8 cellular contexts compared by ENCODE assay signal in genomic region chr1:201895913-201896807, GRCh38. TPM values are rescaled to one million over a fixed set of nuclear protein-coding genes. Genes with fewer than 3 reads are reported as not detected.
A peak's percentile ranks its signal among the peaks of the same experiment; 100 is the strongest.
DNase-seq lines count a peak whose midpoint lies in the region; ATAC-seq, FAIRE-seq and TF ChIP-seq lines count a peak whose summit lies in the region.

No MANE protein-coding gene starts in this region.

- H3K4me2 ChIP-seq in OCI-LY3 (ENCODE audit: low read length) (peak overlapping the region; percentile 96), endothelial cell of umbilical vein (ENCODE audit: insufficient read depth, low read length) (peak overlapping the region; percentile 28)

- POLR2A ChIA-PET in endothelial cell of umbilical vein (lab: Charles Lee): interaction anchor here (0.6 to 1.8 kb wide), 5 partner anchors 8 to 78 kb away, joined by 3 to 6 read pairs (median 4); no protein-coding TSS in a partner anchor

- CTCF ChIA-PET in endothelial cell of umbilical vein (lab: Charles Lee): interaction anchor here (0.6 to 10.8 kb wide), 34 partner anchors 8 to 239 kb away, joined by 3 to 577 read pairs (median 6); partner anchors contain the start of genes IPO9, LMOD1, RNPEP and TIMM17A

- H3K4me3 ChIP-seq in OCI-LY3 (ENCODE audit: low read length) (peak overlapping the region; percentile 77), endothelial cell of umbilical vein (replicated peaks in 1 of 3; ENCODE audit: insufficient read depth in 1 of 3, low read depth in 1 of 3, low read length in 3 of 3) (no peak overlapping the region), mucosa of descending colon (no peak overlapping the region)

- ATAC-seq in GM19463 (IDR thresholded peaks at IDR 0.05; ENCODE audit: unreplicated experiment) (peak; percentile 89), mucosa of descending colon (peak; percentile 95)

- TF ChIP-seq POLR2A in endothelial cell of umbilical vein (IDR thresholded peaks at IDR 0.05; ENCODE audit: low read depth, low read length): no peak

- H3K9me1 ChIP-seq in endothelial cell of umbilical vein (replicated peaks; ENCODE audit: control insufficient read depth, extremely low read depth, insufficient read depth, low read length): no peaks in the 10 kb centered on the region

- FAIRE-seq in endothelial cell of umbilical vein (lab: Jason Lieb, UNC): peak; percentile 99

- peak in 12 of 14 donors; percentile 27 to 80 (median 64) for DNase-seq in C1 segment of cervical spinal cord (lab: John Stamatoyannopoulos, UW)
- peak in 71 of 76 experiments; percentile 15 to 88 (median 66) for DNase-seq in HUDEP-2 (lab: John Stamatoyannopoulos, UW; ENCODE audit: unreplicated experiment in 76 of 76)
- peak; percentile 22 for DNase-seq in activated CD8-positive, alpha-beta memory T cell treated with anti-CD3 and anti-CD28 coated beads, Interleukin-2, amount 50 U/mL, for 1 hour (ENCODE audit: extremely low read depth)
- DNase-seq in endothelial cell of umbilical vein (ENCODE audit: low read depth, low spot score): peak; percentile 85
- peak; percentile 82 to 93 (median 93) for DNase-seq in mucosa of descending colon
- peak; percentile 62 to 65 for DNase-seq in stimulated activated CD8-positive, alpha-beta memory T cell treated with anti-CD3 and anti-CD28 coated beads, Interleukin-2, amount 100 ng/mL, for 1 hour (ENCODE audit: low read depth in 2 of 2)

- dilution Hi-C loops in endothelial cell of umbilical vein (cut with MboI; ENCODE audit: extremely low pct_ligation_motif_present, low sequenced_read_pairs): no loop called here

- H3K4me1 ChIP-seq in OCI-LY3 (ENCODE audit: low read length) (peaks cover 5% of the 10 kb centered on the region; the same call in 1 of the 2 replicates), endothelial cell of umbilical vein (ENCODE audit: control insufficient read depth, extremely low read depth, insufficient read depth, low read length) (peaks cover 4% of the 10 kb centered on the region), mucosa of descending colon (ENCODE audit: low read depth) (no peaks in the 10 kb centered on the region)

- peak overlapping the region; percentile 49 for H3K9ac ChIP-seq in OCI-LY3 (ENCODE audit: low read length)
- no peak overlapping the region for H3K9ac ChIP-seq in endothelial cell of umbilical vein (replicated peaks; ENCODE audit: extremely low read depth, insufficient read depth, low read length)

- TF ChIP-seq CTCF in OCI-LY3 (IDR thresholded peaks at IDR 0.05; ENCODE audit: low read depth, low read length) (peak; percentile 99), endothelial cell of umbilical vein (IDR thresholded peaks at IDR 0.05; ENCODE audit: extremely low read depth in 1 of 2, insufficient read depth in 1 of 2, low read depth in 1 of 2, low read length in 2 of 2) (peak; percentile 94 to 96), mucosa of descending colon (IDR thresholded peaks at IDR 0.05) (peak; percentile 88)

- intact Hi-C loops in endothelial cell of umbilical vein (cut with micrococcal nuclease) (loop anchor here (1.0 to 2.0 kb wide), 7 partner anchors 8 to 223 kb away; partner anchors contain the start of genes LMOD1 and TIMM17A), mucosa of descending colon (cut with DNase I, micrococcal nuclease) (loop anchor here in 1 of 2 donors (5.0 kb wide), 1 partner anchor 51 kb away; the partner anchor contains the start of gene LMOD1)

- H3K27me3 ChIP-seq in OCI-LY3 (ENCODE audit: low read depth, low read length) (no peaks in the 10 kb centered on the region), endothelial cell of umbilical vein (ENCODE audit: control insufficient read depth in 2 of 2, insufficient read depth in 2 of 2, low read length in 2 of 2) (no peaks in the 10 kb centered on the region)

- H3K9me3 ChIP-seq in OCI-LY3 (ENCODE audit: insufficient read depth, low read length) (no peaks in the 10 kb centered on the region), endothelial cell of umbilical vein (replicated peaks; ENCODE audit: control insufficient read depth, insufficient read depth, low read length) (no peaks in the 10 kb centered on the region), mucosa of descending colon (no peaks in the 10 kb centered on the region)

- H4K20me1 ChIP-seq in OCI-LY3 (ENCODE audit: insufficient read depth, low read length): no peaks in the 10 kb centered on the region
- H4K20me1 ChIP-seq in endothelial cell of umbilical vein (replicated peaks; ENCODE audit: control insufficient read depth, extremely low read depth, insufficient read depth, low read length): no peaks in the 10 kb centered on the region

- H3K36me3 ChIP-seq in OCI-LY3 (replicated peaks; ENCODE audit: low read depth, low read length): no peaks in the 10 kb centered on the region
- no peaks in the 10 kb centered on the region for H3K36me3 ChIP-seq in endothelial cell of umbilical vein (ENCODE audit: control insufficient read depth in 2 of 2, extremely low read depth in 1 of 2, insufficient read depth in 2 of 2, low read length in 2 of 2)
- no peaks in the 10 kb centered on the region for H3K36me3 ChIP-seq in mucosa of descending colon (ENCODE audit: low read depth)

- no peaks in the 10 kb centered on the region for H3K79me2 ChIP-seq in OCI-LY3 (ENCODE audit: low read length)
- H3K79me2 ChIP-seq in endothelial cell of umbilical vein (ENCODE audit: control insufficient read depth, insufficient read depth, low read length): no peaks in the 10 kb centered on the region

- BruUV-seq in endothelial cell of umbilical vein (replicated peaks; lab: Mats Ljungman, UMichigan): no TSS peak

- H2AFZ ChIP-seq in OCI-LY3 (ENCODE audit: low read depth, low read length) (peak overlapping the region; percentile 99), endothelial cell of umbilical vein (ENCODE audit: low read depth, low read length) (peak overlapping the region; percentile 55)

- H3K27ac ChIP-seq in OCI-LY3 (ENCODE audit: low read length): no peak overlapping the region
- no peak overlapping the region for H3K27ac ChIP-seq in endothelial cell of umbilical vein (ENCODE audit: insufficient read depth, low read depth, low read length)

TF ChIP-seq in endothelial cell of umbilical vein, 7 proteins besides CTCF, POLR2A, EP300 and RAD21:
- no peak for TF ChIP-seq EZH2 (IDR thresholded peaks at IDR 0.05; ENCODE audit: borderline replicate concordance, low read depth, low read length, severe bottlenecking)
- no peak for TF ChIP-seq MYC (IDR thresholded peaks at IDR 0.05; ENCODE audit: low read depth, low read length)
- TF ChIP-seq MAX (IDR thresholded peaks at IDR 0.05; ENCODE audit: insufficient read depth, insufficient read length): no peak
- TF ChIP-seq JUN (IDR thresholded peaks at IDR 0.05; ENCODE audit: borderline replicate concordance, insufficient read depth, insufficient read length, low read depth): peak; percentile 85
- TF ChIP-seq GATA2 (IDR thresholded peaks at IDR 0.05; ENCODE audit: insufficient read depth, insufficient read length, low read depth, low read length): no peak
- TF ChIP-seq POLR2AphosphoS5 (IDR thresholded peaks at IDR 0.05; ENCODE audit: insufficient read depth, low read depth, low read length): peak; percentile 23
- peak; percentile 57 for TF ChIP-seq FOS (IDR thresholded peaks at IDR 0.05; ENCODE audit: borderline replicate concordance, insufficient read depth, low read length)

RNA-seq across cellular contexts. Expression of gene SHISA4, which starts 7.5 kb away (rescaled TPM):
- total RNA-seq in endothelial cell of umbilical vein: 21.2 and 25.6 TPM in 2 replicates
- 78.2 and 95.1 TPM in 2 replicates for polyA plus RNA-seq in endothelial cell of umbilical vein
- 38.6 and 43.1 TPM in 2 replicates for polyA plus RNA-seq in endothelial cell of umbilical vein (2011; cell fraction: cytosol; rRNA removed)
- polyA plus RNA-seq in endothelial cell of umbilical vein (2011; cell fraction: nucleus; rRNA removed): 13.5 and 15.9 TPM in 2 replicates
- 20.6 and 26.7 TPM in 2 replicates for polyA plus RNA-seq in endothelial cell of umbilical vein (2012)
- polyA minus RNA-seq in endothelial cell of umbilical vein: 24.6 and 26.2 TPM in 2 replicates
- polyA minus RNA-seq in endothelial cell of umbilical vein (2011; cell fraction: cytosol; rRNA and poly(A)+ RNA removed): not detected
- polyA minus RNA-seq in endothelial cell of umbilical vein (2011; cell fraction: nucleus; rRNA and poly(A)+ RNA removed): 3.6 and 4.4 TPM in 2 replicates
- 10 to 100 TPM in 1 of 3 donors, 1 to 10 TPM in 2; 1.2 to 12.4 (median 4.0) TPM for total RNA-seq in mucosa of descending colon

RNA-seq across cellular contexts. Expression of gene LMOD1, which starts 50.2 kb away (rescaled TPM):
- total RNA-seq in endothelial cell of umbilical vein (0.12 and 0.33 TPM in 2 replicates), mucosa of descending colon (100 to 1,000 TPM in 1 of 3 donors, 10 to 100 TPM in 2; 11.6 to 442 (median 37.4) TPM)
- polyA plus RNA-seq in endothelial cell of umbilical vein: 0.08 and 0.19 TPM in 2 replicates
- 0.15 and 0.20 TPM in 2 replicates for polyA plus RNA-seq in endothelial cell of umbilical vein (2011; cell fraction: cytosol; rRNA removed)
- polyA plus RNA-seq in endothelial cell of umbilical vein (2011; cell fraction: nucleus; rRNA removed): 0.05 and 0.21 TPM in 2 replicates
- polyA plus RNA-seq in endothelial cell of umbilical vein (2012): 0.16 and 0.30 TPM in 2 replicates
- 0.17 and 0.39 TPM in 2 replicates for polyA minus RNA-seq in endothelial cell of umbilical vein
- not detected for polyA minus RNA-seq in endothelial cell of umbilical vein (2011; cell fraction: cytosol; rRNA and poly(A)+ RNA removed)
- 0.14 TPM in 1 of 2 replicates, not detected in the other for polyA minus RNA-seq in endothelial cell of umbilical vein (2011; cell fraction: nucleus; rRNA and poly(A)+ RNA removed)

RNA-seq across cellular contexts. Expression of gene TIMM17A, which starts 59.1 kb away (rescaled TPM):
- total RNA-seq in endothelial cell of umbilical vein: 93.7 and 105 TPM in 2 replicates
- polyA plus RNA-seq in endothelial cell of umbilical vein: 41.1 and 57.9 TPM in 2 replicates
- polyA plus RNA-seq in endothelial cell of umbilical vein (2011; cell fraction: cytosol; rRNA removed): 64.7 and 66.8 TPM in 2 replicates
- 55.1 and 70.3 TPM in 2 replicates for polyA plus RNA-seq in endothelial cell of umbilical vein (2011; cell fraction: nucleus; rRNA removed)
- polyA plus RNA-seq in endothelial cell of umbilical vein (2012): 77.1 and 106 TPM in 2 replicates
- polyA minus RNA-seq in endothelial cell of umbilical vein: 59.0 and 69.0 TPM in 2 replicates
- 22.0 TPM for polyA minus RNA-seq in endothelial cell of umbilical vein (2011; cell fraction: cytosol; rRNA and poly(A)+ RNA removed)
- polyA minus RNA-seq in endothelial cell of umbilical vein (2011; cell fraction: nucleus; rRNA and poly(A)+ RNA removed): 24.8 and 34.1 TPM in 2 replicates
- total RNA-seq in mucosa of descending colon: 10 to 100 TPM; 41.1 to 59.5 (median 49.9) TPM

Comparison
In these comparisons a context has a peak if more than half of its experiments do, and no peak if none do; other contexts are left out.
1. DNase-seq: peak in every context shown above with its lines; median percentile 93 in mucosa of descending colon; 85 in endothelial cell of umbilical vein; 66 in HUDEP-2; 64 in C1 segment of cervical spinal cord; 64 in stimulated activated CD8-positive, alpha-beta memory T cell treated with anti-CD3 and anti-CD28 coated beads, Interleukin-2, amount 100 ng/mL, for 1 hour; 22 in activated CD8-positive, alpha-beta memory T cell treated with anti-CD3 and anti-CD28 coated beads, Interleukin-2, amount 50 U/mL, for 1 hour.